Comparison of ENCODE assay signal across 9 cellular contexts in genomic region chr2:218068721-218069334, GRCh38. TPM values are rescaled to one million over a fixed set of nuclear protein-coding genes. Genes with fewer than 3 reads are reported as not detected.
DNase-seq lines count a peak whose midpoint lies in the region; ATAC-seq, FAIRE-seq and TF ChIP-seq lines count a peak whose summit lies in the region.
"Not testable (repeated sequence)": the region's sequence is repeated elsewhere in the genome, so short reads cannot be mapped to it uniquely, and the experiment has no call there.
"Had no signal": no experiment of that assay in that cellular context is flagged by ENCODE, and none has a peak within 500 bp of the region (broad histone marks: within the 10 kb centered on the region; RNA-seq: fewer than 3 reads in every experiment).

RUFY4 (plus strand) TSS chr2:218069253; CDS start chr2:218070606, 1,353 bp downstream.

- H3K9me3 ChIP-seq in pancreas, tibial artery: not testable (repeated sequence)

- H3K36me3 Mint-ChIP-seq in activated naive CD8-positive, alpha-beta T cell, result not testable (repeated sequence)

- FAIRE-seq in pancreas (lab: Jason Lieb, UNC), result not testable (repeated sequence)

- not testable (repeated sequence) for H3K4me1 ChIP-seq in pancreas
- H3K4me1 ChIP-seq in tibial artery, result peaks cover 0 to 10% (median 5%) of the 10 kb centered on the region in 4 donors

- ATAC-seq in HG02642 (IDR thresholded peaks at IDR 0.05; ENCODE audit: poor library complexity, unreplicated experiment), result peak; percentile 84
- ATAC-seq in SK-N-SH treated with all-trans-retinoic acid at 6 μM for 48 hours, result peak; percentile 82
- peak; percentile 68 for ATAC-seq in Right ventricle myocardium inferior
- ATAC-seq in pancreas, result peak; percentile 84 to 96 (median 90)

- peak; percentile 79 for TF ChIP-seq CTCF in GM12872 (IDR thresholded peaks at IDR 0.05; ENCODE audit: insufficient read depth, low read depth, low read length)
- peak; percentile 68 to 77 (median 74) for TF ChIP-seq CTCF in pancreas (IDR thresholded peaks at IDR 0.05)
- TF ChIP-seq CTCF in tibial artery (IDR thresholded peaks at IDR 0.05), result peak; percentile 81 to 92

- intact Hi-C loops in Right ventricle myocardium inferior (cut with DNase I) (loop anchor here (2.0 kb wide), 1 partner anchor 284 kb away; no protein-coding TSS in a partner anchor), pancreas (cut with DNase I) (loop anchor here in 1 of 3 donors (5.0 kb wide), 1 partner anchor 282 kb away; no protein-coding TSS in a partner anchor), tibial artery (cut with DNase I; ENCODE audit: low total_unique reads) (loop anchor here (10.0 kb wide), 1 partner anchor 284 kb away; no protein-coding TSS in a partner anchor)

- H3K4me3 Mint-ChIP-seq in activated naive CD8-positive, alpha-beta T cell, result peak within 1 kb of the TSS; percentile 30

- not testable (repeated sequence) for H3K27me3 ChIP-seq in pancreas
- H3K27me3 ChIP-seq in tibial artery, result peaks cover 0 to 27% of the 10 kb centered on the region in 2 donors

- 3 to 4% methylated on average over 15 of the region's 15 CpGs for WGBS in pancreas, 2 donors

- H3K27ac Mint-ChIP-seq in activated naive CD8-positive, alpha-beta T cell, result not testable (repeated sequence)

- not testable (repeated sequence) for H3K27ac ChIP-seq in pancreas, tibial artery

- DNase-seq in NCI-H1092 treated with DMSO at 0.1 percent for 48 hours (lab: John Stamatoyannopoulos, UW) (peak; percentile 61), Right ventricle myocardium inferior (ENCODE audit: missing footprints) (peak; percentile 81), pancreas (peak in 5 of 6 donors; percentile 50 to 74 (median 67)), tibial artery (peak; percentile 75 to 90)

- not testable (repeated sequence) for H3K4me1 Mint-ChIP-seq in activated naive CD8-positive, alpha-beta T cell (ENCODE audit: low read depth)

- H3K36me3 ChIP-seq in pancreas, tibial artery: not testable (repeated sequence)

- not testable (repeated sequence) for H3K9me3 Mint-ChIP-seq in activated naive CD8-positive, alpha-beta T cell (ENCODE audit: low read depth)

- H3K27me3 Mint-ChIP-seq in activated naive CD8-positive, alpha-beta T cell, result not testable (repeated sequence)

- H3K4me3 ChIP-seq in pancreas (peak within 1 kb of the TSS in 2 of 4 donors; percentile 28 to 33), tibial artery (peak within 1 kb of the TSS; percentile 50 to 53)

RNA-seq across cellular contexts. Expression of gene RUFY4, which starts in this region (rescaled TPM):
- total RNA-seq in Right ventricle myocardium inferior, result not detected
- total RNA-seq in pancreas, result under 1 TPM in 1 of 6 donors, not detected in 5; 0.31 TPM
- under 1 TPM in 1 of 2 donors, not detected in 1; 0.08 TPM for polyA plus RNA-seq in pancreas
- total RNA-seq: pulmonary artery endothelial cell had no signal

Comparison
In these comparisons a context has a peak if more than half of its experiments do, and no peak if none do; other contexts are left out.
1. Peak in DNase-seq and ATAC-seq in Right ventricle myocardium inferior; RNA of the gene not detected or under 1 TPM.
2. Peak in DNase-seq and ATAC-seq in pancreas; RNA of the gene not detected or under 1 TPM.